ENCODE assay signal across 13 cellular contexts in genomic region chr1:101130673-101131072, GRCh38.
DNase-seq lines count a peak whose midpoint lies in the region; ATAC-seq and TF ChIP-seq lines count a peak whose summit lies in the region.
"Had no signal": no experiment of that assay in that cellular context is flagged by ENCODE, and none has a peak within 500 bp of the region (broad histone marks: within the 10 kb centered on the region; RNA-seq: fewer than 3 reads in every experiment).

No MANE protein-coding gene starts in this region.

- DNase-seq in cardiac muscle cell (ENCODE audit: low read depth in 1 of 2, low spot score in 1 of 2) (peak; percentile 30 to 34), Right ventricle myocardium superior (no peak), kidney epithelial cell (ENCODE audit: low read depth) (peak; percentile 75), activated gamma-delta T cell treated with Interleukin-2 at 50 U/mL for 16 hours (no peak), ecto neural progenitor cell (ENCODE audit: low spot score) (no peak)
- DNase-seq: activated B cell treated with CpG ODN at 0.5 μM for 24 hours, esophagus squamous epithelium, lower lobe of right lung, NCI-H1048, small intestine had no signal

- ATAC-seq in Right ventricle myocardium superior (ENCODE audit: poor library complexity) (no peak), SK-N-SH treated with all-trans-retinoic acid at 6 μM for 48 hours (peak; percentile 78), GM21529 (IDR thresholded peaks at IDR 0.05; ENCODE audit: unreplicated experiment) (no peak), HG02938 (IDR thresholded peaks at IDR 0.05; ENCODE audit: unreplicated experiment) (no peak)

- H3K4me1 ChIP-seq in cardiac muscle cell (ENCODE audit: low read depth) = peaks cover 27% of the 10 kb centered on the region
- H3K4me1 ChIP-seq: esophagus squamous epithelium had no signal

- H3K36me3 ChIP-seq in cardiac muscle cell (no peaks in the 10 kb centered on the region), kidney epithelial cell (ENCODE audit: control insufficient read depth, insufficient read depth, low read length) (no peaks in the 10 kb centered on the region)
- H3K36me3 ChIP-seq: esophagus squamous epithelium, lower lobe of right lung had no signal

- H3K9me3 ChIP-seq in cardiac muscle cell (ENCODE audit: low read depth) = no peaks in the 10 kb centered on the region
- H3K9me3 ChIP-seq: esophagus squamous epithelium, lower lobe of right lung had no signal

- peak overlapping the region; percentile 38 for H3K27ac ChIP-seq in cardiac muscle cell
- H3K27ac ChIP-seq: esophagus squamous epithelium, lower lobe of right lung had no signal

- intact Hi-C loops in Right ventricle myocardium superior (cut with DNase I) = loop anchor here (10.0 kb wide), 1 partner anchor 154 kb away; no protein-coding TSS in a partner anchor

- H3K27me3 ChIP-seq in cardiac muscle cell (no peaks in the 10 kb centered on the region), kidney epithelial cell (ENCODE audit: control insufficient read depth, insufficient read depth, low read length) (no peaks in the 10 kb centered on the region)
- H3K27me3 ChIP-seq: esophagus squamous epithelium had no signal

- no peak overlapping the region for H3K4me3 ChIP-seq in cardiac muscle cell
- no peak overlapping the region for H3K4me3 ChIP-seq in kidney epithelial cell (ENCODE audit: low read depth, low read length)
- H3K4me3 ChIP-seq: esophagus squamous epithelium, lower lobe of right lung had no signal

- TF ChIP-seq CTCF in cardiac muscle cell (IDR thresholded peaks at IDR 0.05; ENCODE audit: low read depth, low read length) = no peak
- no peak for TF ChIP-seq CTCF in kidney epithelial cell (IDR thresholded peaks at IDR 0.05; ENCODE audit: insufficient read depth, low read length, poor library complexity, severe bottlenecking)

TF ChIP-seq in SK-N-SH treated with all-trans-retinoic acid at 6 μM for 48 hours, 23 proteins besides CTCF, POLR2A, EP300 and RAD21:
- TF ChIP-seq ZFP3 (CRISPR knock-in tag; IDR thresholded peaks at IDR 0.05) = peak; percentile 95
- no peak for TF ChIP-seq ESRRG (CRISPR knock-in tag; IDR thresholded peaks at IDR 0.05)
- no peak for TF ChIP-seq TOX (CRISPR knock-in tag; IDR thresholded peaks at IDR 0.05; ENCODE audit: borderline replicate concordance)
- TF ChIP-seq ISL1 (CRISPR knock-in tag; IDR thresholded peaks at IDR 0.05) = peak; percentile 84
- TF ChIP-seq OSR1 (CRISPR knock-in tag; IDR thresholded peaks at IDR 0.05) = no peak
- no peak for TF ChIP-seq POU6F1 (CRISPR knock-in tag; IDR thresholded peaks at IDR 0.05; ENCODE audit: borderline replicate concordance, low read depth)
- 0 out of 2 replicates have a peak, but pooled peaks have one; percentile 10 for TF ChIP-seq CSDC2 (CRISPR knock-in tag; IDR thresholded peaks at IDR 0.05)

Comparison
In these comparisons a context has a peak if more than half of its experiments do, and no peak if none do; other contexts are left out.
1. DNase-seq: peak in cardiac muscle cell (2 of 2) and kidney epithelial cell (single experiment); none in Right ventricle myocardium superior (single experiment), activated gamma-delta T cell treated with Interleukin-2 at 50 U/mL for 16 hours (single experiment) and ecto neural progenitor cell (single experiment).